8 cellular contexts compared by ENCODE assay signal in the genomic region with DNA sequence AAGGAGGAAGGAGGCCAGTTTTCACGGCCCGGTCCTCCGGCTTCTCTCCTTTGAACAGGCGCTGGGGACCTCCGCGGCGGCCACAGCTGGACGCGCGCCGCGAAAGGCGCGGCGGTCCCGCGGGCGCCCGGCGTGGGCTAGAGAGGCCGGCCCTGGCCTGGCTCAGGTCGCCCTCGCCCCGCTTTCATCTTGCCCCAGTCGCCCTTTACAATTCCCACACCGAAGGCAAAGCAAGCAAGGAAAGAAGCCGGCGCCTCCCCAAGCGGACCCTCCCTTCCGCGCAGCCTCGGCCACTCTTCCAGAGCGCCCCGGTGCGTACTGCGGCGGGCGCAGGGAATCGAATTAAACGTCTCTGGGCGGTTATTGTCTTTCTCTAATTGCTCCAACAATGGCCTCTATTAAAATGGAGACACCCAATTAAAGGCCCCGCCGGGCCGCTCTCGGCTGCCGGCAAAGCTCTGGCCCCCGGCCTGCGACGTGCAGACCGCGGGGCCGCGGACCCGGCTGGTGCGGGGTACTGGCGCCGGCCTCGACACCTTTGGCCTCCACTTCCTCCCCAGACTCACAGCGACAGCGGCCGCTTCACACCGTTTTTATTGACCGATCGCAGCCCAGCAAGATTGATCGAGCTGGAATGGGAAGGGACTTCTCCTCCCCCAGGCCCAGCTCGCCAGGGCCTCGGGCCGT. TPM values are rescaled to one million over a fixed set of nuclear protein-coding genes. Genes with fewer than 3 reads are reported as not detected.
DNase-seq lines count a peak whose midpoint lies in the region; ATAC-seq and TF ChIP-seq lines count a peak whose summit lies in the region.

No MANE protein-coding gene starts in this region.

- TF ChIP-seq CTCF in GM06990 (IDR thresholded peaks at IDR 0.05; ENCODE audit: insufficient read depth, low read length, poor library complexity, severe bottlenecking) (no peak), Panc1 (IDR thresholded peaks at IDR 0.05) (no peak), fibroblast of pulmonary artery (IDR thresholded peaks at IDR 0.05; ENCODE audit: low read length, missing control alignments) (no peak), prostate gland (IDR thresholded peaks at IDR 0.05) (no peak)

- peaks cover 3% of the 10 kb centered on the region for H3K27me3 ChIP-seq in GM06990 (replicated peaks; ENCODE audit: control insufficient read depth, insufficient read depth, low read length)
- H3K27me3 ChIP-seq in Panc1 (ENCODE audit: control insufficient read depth, insufficient read depth, low read length): no peaks in the 10 kb centered on the region
- peaks cover 20% of the 10 kb centered on the region for H3K27me3 ChIP-seq in prostate gland (replicated peaks; ENCODE audit: insufficient read depth)

- intact Hi-C loops in Panc1 (cut with micrococcal nuclease; ENCODE audit: unreplicated experiment): loop anchor here (2.0 kb wide), 1 partner anchor 177 kb away; no protein-coding TSS in a partner anchor
- intact Hi-C loops in prostate gland (cut with DNase I): no loop called here

- DNase-seq in GM06990 (ENCODE audit: extremely low read depth, insufficient read length) (no peak), Panc1 (ENCODE audit: low read depth, low spot score) (no peak), fibroblast of pulmonary artery (ENCODE audit: low read depth) (no peak), prostate gland (ENCODE audit: low spot score) (no peak), NCI-H1092 treated with DMSO at 0.1 percent for 48 hours (lab: John Stamatoyannopoulos, UW) (no peak), NCI-H774 (lab: John Stamatoyannopoulos, UW) (no peak)

- no TSS peak for BruUV-seq in Panc1 (replicated peaks; lab: Mats Ljungman, UMichigan)

- POLR2A ChIA-PET in Panc1 (lab: Charles Lee): no interaction called here

- CTCF ChIA-PET in Panc1 (lab: Charles Lee): no interaction called here

- H3K36me3 ChIP-seq in GM06990 (ENCODE audit: control insufficient read depth, insufficient read depth, low read length): no peaks in the 10 kb centered on the region
- H3K36me3 ChIP-seq in Panc1 (ENCODE audit: control insufficient read depth, insufficient read depth, low read length): no peaks in the 10 kb centered on the region
- no peaks in the 10 kb centered on the region for H3K36me3 ChIP-seq in prostate gland

- WGBS in prostate gland: under 1% methylated on average over 64 of the region's 68 CpGs

- no peak for TF ChIP-seq POLR2A in prostate gland (IDR thresholded peaks at IDR 0.05)

- H3K4me1 ChIP-seq in Panc1 (ENCODE audit: control insufficient read depth, insufficient read depth, low read length): no peaks in the 10 kb centered on the region
- peaks cover 3% of the 10 kb centered on the region for H3K4me1 ChIP-seq in prostate gland (replicated peaks)

- peak overlapping the region; percentile 50 for H3K4me3 ChIP-seq in GM06990 (replicated peaks; ENCODE audit: low read depth, low read length)
- peak overlapping the region; percentile 53 to 58 for H3K4me3 ChIP-seq in Panc1 (ENCODE audit: low read depth in 2 of 2, low read length in 2 of 2)
- H3K4me3 ChIP-seq in fibroblast of pulmonary artery (replicated peaks; ENCODE audit: low read depth, low read length): peak overlapping the region; percentile 42
- H3K4me3 ChIP-seq in prostate gland: peak overlapping the region; percentile 22 to 36

- H3K27ac ChIP-seq in Panc1 (ENCODE audit: low read length) (no peak overlapping the region), prostate gland (peak overlapping the region; percentile 50 to 75)

- ATAC-seq in Panc1: 0 out of 2 replicates have a peak, but pooled peaks have one; percentile 17
- ATAC-seq in GM21723 (IDR thresholded peaks at IDR 0.05; ENCODE audit: unreplicated experiment): no peak
- no peak for ATAC-seq in GM19452 (IDR thresholded peaks at IDR 0.05; ENCODE audit: unreplicated experiment)

- H3K9me3 ChIP-seq in Panc1 (ENCODE audit: control insufficient read depth, insufficient read depth, low read depth, low read length) (no peaks in the 10 kb centered on the region), prostate gland (no peaks in the 10 kb centered on the region)

- in situ Hi-C loops in Panc1 (cut with HindIII; ENCODE audit: low pct_unique_long_range_greater_than_20kb, low sequenced_read_pairs): no loop called here

RNA-seq across cellular contexts. Expression of a gene that starts 4.5 kb away (rescaled TPM):
- total RNA-seq in Panc1 (2021; ENCODE audit: unreplicated experiment) (5.9 TPM), prostate gland (10 to 100 TPM; 10.4 to 19.9 TPM)
- 13.7 TPM for polyA plus RNA-seq in Panc1 (2012; ENCODE audit: insufficient read length)
